22 cellular contexts compared by ENCODE assay signal in genomic region chr18:78794031-78794430, GRCh38.
DNase-seq lines count a peak whose midpoint lies in the region; TF ChIP-seq lines count a peak whose summit lies in the region.
"Had no signal": no experiment of that assay in that cellular context is flagged by ENCODE, and none has a peak within 500 bp of the region (broad histone marks: within the 10 kb centered on the region; RNA-seq: fewer than 3 reads in every experiment).

No MANE protein-coding gene starts in this region.

- H3K9ac ChIP-seq in neuronal stem cell (ENCODE audit: low read depth, low read length, poor library complexity), result no peak overlapping the region
- H3K9ac ChIP-seq: BLaER1, SK-N-SH had no signal

- WGBS in neuronal stem cell (ENCODE audit: extremely low coverage in 2 of 2, insufficient read length in 2 of 2, insufficient replicate concordance in 1 of 2), 2 donors, result no CpG with 5 or more reads among the region's 8 CpGs

- H3K4me3 ChIP-seq in right atrium auricular region (no peak overlapping the region), neuronal stem cell (ENCODE audit: low read length in 2 of 2) (no peak overlapping the region)
- H3K4me3 ChIP-seq: BLaER1 had no signal

- H3K9me3 ChIP-seq in right atrium auricular region, result no peaks in the 10 kb centered on the region
- H3K9me3 ChIP-seq in neuronal stem cell (replicated peaks in 1 of 2; ENCODE audit: control insufficient read depth in 2 of 2, insufficient read depth in 1 of 2, low read depth in 1 of 2, low read length in 2 of 2), result no peaks in the 10 kb centered on the region
- H3K9me3 ChIP-seq: BLaER1, Caco-2, SK-N-SH had no signal

- H3K4me2 ChIP-seq in neuronal stem cell (ENCODE audit: insufficient read depth, low read length, poor library complexity, severe bottlenecking), result no peak overlapping the region
- H3K4me2 ChIP-seq: BLaER1, SK-N-SH had no signal

- H3K27ac ChIP-seq in right atrium auricular region (no peak overlapping the region), neuronal stem cell (replicated peaks; ENCODE audit: low read length) (no peak overlapping the region)
- H3K27ac ChIP-seq: BLaER1 had no signal

- peak overlapping the region; percentile 37 for H3K23ac ChIP-seq in neuronal stem cell (ENCODE audit: low read depth, low read length, poor library complexity)

- H4K91ac ChIP-seq in neuronal stem cell (ENCODE audit: low read depth, low read length, poor library complexity), result no peak overlapping the region

- H3K9me3 Mint-ChIP-seq in mesothelial cell of epicardium, result no peaks in the 10 kb centered on the region
- H3K9me3 Mint-ChIP-seq in CD14-positive monocyte, result peaks cover 0 to 9% (median 3%) of the 10 kb centered on the region in 7 donors
- H3K9me3 Mint-ChIP-seq: CD4-positive, alpha-beta T cell had no signal

- H3K27me3 ChIP-seq in right atrium auricular region (no peaks in the 10 kb centered on the region), neuronal stem cell (ENCODE audit: control insufficient read depth in 3 of 3, insufficient read depth in 3 of 3, low read depth in 1 of 3, low read length in 3 of 3) (no peaks in the 10 kb centered on the region)
- H3K27me3 ChIP-seq: BLaER1 had no signal

- H2AFZ ChIP-seq in neuronal stem cell (ENCODE audit: low read length), result no peak overlapping the region

- H2BK15ac ChIP-seq in neuronal stem cell (ENCODE audit: low read length), result no peak overlapping the region

- H3K4me1 Mint-ChIP-seq in mesothelial cell of epicardium (no peaks in the 10 kb centered on the region), CD14-positive monocyte (no peaks in the 10 kb centered on the region)

- no peaks in the 10 kb centered on the region for H3K79me1 ChIP-seq in neuronal stem cell (ENCODE audit: low read depth, low read length)

- intact Hi-C loops in cardiac septum (cut with DNase I) (no loop called here), CD14-positive monocyte (cut with micrococcal nuclease) (no loop called here)

- DNase-seq in cardiac septum (ENCODE audit: low spot score), result peak; percentile 58
- DNase-seq in right atrium auricular region (ENCODE audit: low spot score), result no peak
- DNase-seq in NCI-H69 (lab: John Stamatoyannopoulos, UW), result peak; percentile 52
- no peak for DNase-seq in neuronal stem cell (ENCODE audit: low spot score)
- no peak for DNase-seq in mesothelial cell of epicardium (ENCODE audit: low spot score in 2 of 2, unreplicated experiment in 2 of 2)
- no peak for DNase-seq in CD14-positive monocyte (ENCODE audit: low spot score)
- DNase-seq in stimulated activated CD4-positive, alpha-beta T cell treated with anti-CD3 and anti-CD28 coated beads, Interleukin-1b, Interleukin-23, amount 100 ng/mL, for 48 hours, result no peak
- DNase-seq: Caco-2; CD4-positive, alpha-beta T cell; DMS79 treated with DMSO at 0.1 percent for 48 hours; H7; HFFc6; KG1; MM.1S; NCI-H1048; NCI-H1417; NCI-H1694; NCI-H2081; NCI-H2227 treated with DMSO at 0.1 percent for 48 hours; NCI-H526 treated with DMSO at 0.1 percent for 48 hours; SK-N-SH had no signal

- no peak overlapping the region for H2AK5ac ChIP-seq in neuronal stem cell (ENCODE audit: low read depth, low read length)

- no peak overlapping the region for H3K4ac ChIP-seq in neuronal stem cell (ENCODE audit: low read length)

- H3K18ac ChIP-seq in neuronal stem cell (ENCODE audit: low read length), result peak overlapping the region; percentile 40

- H3K36me3 ChIP-seq in right atrium auricular region, result no peaks in the 10 kb centered on the region
- no peaks in the 10 kb centered on the region for H3K36me3 ChIP-seq in neuronal stem cell (replicated peaks in 1 of 2; ENCODE audit: control insufficient read depth in 2 of 2, insufficient read depth in 2 of 2, low read length in 2 of 2)
- H3K36me3 ChIP-seq: BLaER1 had no signal

- no peak overlapping the region for H2BK120ac ChIP-seq in neuronal stem cell (ENCODE audit: low read depth, low read length)

- H3K27ac Mint-ChIP-seq in mesothelial cell of epicardium, result no peak overlapping the region
- no peak overlapping the region for H3K27ac Mint-ChIP-seq in CD14-positive monocyte
- H3K27ac Mint-ChIP-seq: CD4-positive, alpha-beta T cell; HFFc6 had no signal

- H2BK12ac ChIP-seq in neuronal stem cell (ENCODE audit: low read length), result no peak overlapping the region

- H3K36me3 Mint-ChIP-seq in mesothelial cell of epicardium (no peaks in the 10 kb centered on the region), CD14-positive monocyte (no peaks in the 10 kb centered on the region)

- no peak for TF ChIP-seq CTCF in right atrium auricular region (IDR thresholded peaks at IDR 0.05)
- TF ChIP-seq CTCF in mesothelial cell of epicardium (IDR thresholded peaks at IDR 0.05; ENCODE audit: unreplicated experiment), result no peak
- no peak for TF ChIP-seq CTCF in CD14-positive monocyte (IDR thresholded peaks at IDR 0.05)

- H3K4me1 ChIP-seq in right atrium auricular region (no peaks in the 10 kb centered on the region), neuronal stem cell (ENCODE audit: control insufficient read depth in 2 of 2, insufficient read depth in 1 of 2, low read depth in 1 of 2, low read length in 2 of 2) (no peaks in the 10 kb centered on the region)
- H3K4me1 ChIP-seq: BLaER1, Caco-2 had no signal

- H4K8ac ChIP-seq in neuronal stem cell (ENCODE audit: low read depth, low read length), result no peak overlapping the region

- H3K14ac ChIP-seq in neuronal stem cell (ENCODE audit: low read length), result peak overlapping the region; percentile 63

- H2BK5ac ChIP-seq in neuronal stem cell (ENCODE audit: low read length), result no peak overlapping the region

- H3K4me3 Mint-ChIP-seq in mesothelial cell of epicardium (no peak overlapping the region), CD14-positive monocyte (no peak overlapping the region)
- H3K4me3 Mint-ChIP-seq: CD4-positive, alpha-beta T cell; HFFc6 had no signal

- H3K27me3 Mint-ChIP-seq in mesothelial cell of epicardium (ENCODE audit: low read depth) (peaks cover 26% of the 10 kb centered on the region), CD14-positive monocyte (ENCODE audit: low read depth in 3 of 3) (peaks cover 0 to 4% (median 2%) of the 10 kb centered on the region in 3 donors)

Comparison
In these comparisons a context has a peak if more than half of its experiments do, and no peak if none do; other contexts are left out.
1. DNase-seq: peak in cardiac septum (single experiment) and NCI-H69 (single experiment); none in right atrium auricular region (single experiment), neuronal stem cell (single experiment), mesothelial cell of epicardium (0 of 2), CD14-positive monocyte (single experiment) and stimulated activated CD4-positive, alpha-beta T cell treated with anti-CD3 and anti-CD28 coated beads, Interleukin-1b, Interleukin-23, amount 100 ng/mL, for 48 hours (single experiment).